11 cellular contexts compared by ENCODE assay signal in the genomic region with DNA sequence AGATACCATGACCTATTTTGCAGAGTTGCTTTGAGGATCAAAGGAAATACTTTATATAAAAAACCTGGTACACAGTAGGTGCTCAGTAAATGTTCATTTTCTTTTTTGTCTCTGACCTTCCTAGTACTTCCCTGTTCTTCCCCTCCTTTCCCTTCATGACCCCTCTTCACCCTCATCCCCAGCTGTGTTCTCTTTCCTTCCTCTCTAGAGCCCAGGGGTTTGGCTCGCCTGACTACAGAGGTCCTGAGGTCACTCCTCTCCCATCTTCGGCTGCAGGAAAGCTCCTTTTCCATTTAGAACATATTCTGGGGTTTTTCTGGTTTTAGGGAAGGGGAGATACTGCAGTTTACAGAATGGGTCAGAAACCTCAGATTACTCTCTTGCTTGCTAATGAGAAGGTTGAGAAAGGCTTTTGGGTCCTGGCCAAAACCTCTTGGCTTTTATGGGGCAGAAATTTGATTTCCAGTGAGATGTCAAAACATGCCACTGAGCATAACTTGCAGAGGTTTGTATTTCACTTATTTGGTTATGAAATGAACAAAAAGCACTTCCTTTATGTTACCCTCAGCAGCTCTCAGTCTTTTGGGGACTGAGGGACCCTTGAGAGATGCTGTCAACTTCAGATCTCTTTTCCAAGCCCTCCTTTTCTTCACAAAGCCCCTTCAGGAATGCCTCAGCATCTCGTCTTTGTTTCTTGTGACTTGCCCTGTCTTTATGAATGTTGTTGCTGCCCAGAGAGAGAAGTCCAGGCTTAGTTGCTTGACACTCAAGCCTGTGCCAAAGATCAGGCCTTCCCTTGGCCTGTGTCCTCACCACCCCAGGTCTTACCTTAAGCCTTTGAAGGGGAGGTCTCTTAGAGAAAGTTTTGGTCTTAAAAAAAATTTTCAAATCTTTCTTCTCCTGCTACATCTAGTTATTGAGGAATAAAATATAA.
DNase-seq lines count a peak whose midpoint lies in the region; TF ChIP-seq lines count a peak whose summit lies in the region.
"Had no signal": no experiment of that assay in that cellular context is flagged by ENCODE, and none has a peak within 500 bp of the region (broad histone marks: within the 10 kb centered on the region; RNA-seq: fewer than 3 reads in every experiment).

No MANE protein-coding gene starts in this region.

- peaks cover 5% of the 10 kb centered on the region for H3K9me3 Mint-ChIP-seq in mesothelial cell of epicardium

- H3K4me3 Mint-ChIP-seq in mesothelial cell of epicardium, result no peak overlapping the region

- H3K36me3 Mint-ChIP-seq in mesothelial cell of epicardium, result peaks cover 3% of the 10 kb centered on the region

- H3K27me3 ChIP-seq in uterus (no peaks in the 10 kb centered on the region), MG63 (no peaks in the 10 kb centered on the region)

- intact Hi-C loops in uterus (cut with DNase I; ENCODE audit: low total_unique reads), result no loop called here

- peak overlapping the region; percentile 26 for H3K27ac Mint-ChIP-seq in mesothelial cell of epicardium

- H3K27ac ChIP-seq in uterus, result peak overlapping the region; percentile 16 to 41
- H3K27ac ChIP-seq: VCaP had no signal

- H3K4me3 ChIP-seq in uterus (no peak overlapping the region), MG63 (no peak overlapping the region)
- H3K4me3 ChIP-seq: lung had no signal

- TF ChIP-seq POLR2A in uterus (IDR thresholded peaks at IDR 0.05), result no peak

- DNase-seq in NOMO-1 treated with DMSO at 0.1 percent for 48 hours (lab: John Stamatoyannopoulos, UW; ENCODE audit: unreplicated experiment) (peak; percentile 16), NOMO-1 treated with dmso at 0.1 percent for 144 hours (lab: John Stamatoyannopoulos, UW; ENCODE audit: unreplicated experiment) (no peak), dedifferentiated amniotic fluid mesenchymal stem cell (ENCODE audit: extremely low spot score) (peak; percentile 45), mesothelial cell of epicardium (ENCODE audit: low spot score in 2 of 2, unreplicated experiment in 2 of 2) (no peak), uterus (peak; percentile 29 to 63), NCI-H748 (lab: John Stamatoyannopoulos, UW; ENCODE audit: unreplicated experiment) (no peak), DMS153 treated with DMSO at 0.1 percent for 48 hours (lab: John Stamatoyannopoulos, UW; ENCODE audit: unreplicated experiment) (no peak), MG63 (no peak)
- DNase-seq: NCI-H2171 had no signal

- H3K9me3 ChIP-seq in uterus (no peaks in the 10 kb centered on the region), MG63 (no peaks in the 10 kb centered on the region)

- H3K4me1 ChIP-seq in uterus, result no peaks in the 10 kb centered on the region

- peaks cover 10% of the 10 kb centered on the region for H3K4me1 Mint-ChIP-seq in mesothelial cell of epicardium

- TF ChIP-seq CTCF in mesothelial cell of epicardium (IDR thresholded peaks at IDR 0.05; ENCODE audit: unreplicated experiment) (no peak), uterus (IDR thresholded peaks at IDR 0.05) (no peak)

- H3K36me3 ChIP-seq in uterus (no peaks in the 10 kb centered on the region), MG63 (no peaks in the 10 kb centered on the region)

- no peaks in the 10 kb centered on the region for H3K27me3 Mint-ChIP-seq in mesothelial cell of epicardium (ENCODE audit: low read depth)

Comparison
In these comparisons a context has a peak if more than half of its experiments do, and no peak if none do; other contexts are left out.
1. DNase-seq: peak in NOMO-1 treated with DMSO at 0.1 percent for 48 hours (single experiment), dedifferentiated amniotic fluid mesenchymal stem cell (single experiment) and uterus (2 of 2); none in NOMO-1 treated with dmso at 0.1 percent for 144 hours (single experiment), mesothelial cell of epicardium (0 of 2), NCI-H748 (single experiment), DMS153 treated with DMSO at 0.1 percent for 48 hours (single experiment) and MG63 (single experiment).